ENCODE assay signal across 13 cellular contexts in genomic region chr1:109908857-109909256, GRCh38.
"Had no signal": no experiment of that assay in that cellular context is flagged by ENCODE, and none has a peak within 500 bp of the region (broad histone marks: within the 10 kb centered on the region; RNA-seq: fewer than 3 reads in every experiment).

No MANE protein-coding gene starts in this region.

- DNase-seq: activated B cell treated with CpG ODN at 0.5 μM for 24 hours; activated CD4-positive, alpha-beta T cell treated with anti-CD3 and anti-CD28 coated beads, Interleukin-2, amount 50 U/mL, for 1 hour; activated naive CD4-positive, alpha-beta T cell treated with Interleukin-2 at 50 U/mL for 16 hours; activated T-cell treated with anti-CD3 and anti-CD28 coated beads, Interleukin-2, amount 50 U/mL, for 72 hours; esophagus squamous epithelium; foreskin fibroblast; left colon; nephron progenitor cell; pancreas; stimulated activated CD4-positive, alpha-beta T cell treated with anti-CD3 and anti-CD28 coated beads, Interleukin-15, amount 100 ng/mL, for 24 hours; stimulated activated CD4-positive, alpha-beta T cell treated with anti-CD3 and anti-CD28 coated beads, Interleukin-4, amount 100 ng/mL, for 4 hours; thyroid gland had no signal

- ATAC-seq: activated T-cell treated with anti-CD3 and anti-CD28 coated beads, Interleukin-2, amount 50 U/mL, for 72 hours; left colon had no signal

- H3K9me3 ChIP-seq: esophagus squamous epithelium, pancreas, thyroid gland, vagina had no signal

- H3K27me3 ChIP-seq: esophagus squamous epithelium, pancreas, thyroid gland, vagina had no signal

- H3K9me3 Mint-ChIP-seq: activated B cell treated with CpG ODN at 0.5 μM for 24 hours; activated T-cell treated with anti-CD3 and anti-CD28 coated beads, Interleukin-2, amount 50 U/mL, for 72 hours; nephron progenitor cell had no signal

- H3K27ac ChIP-seq: pancreas, thyroid gland had no signal

- H3K27ac Mint-ChIP-seq: activated B cell treated with CpG ODN at 0.5 μM for 24 hours, nephron progenitor cell had no signal
